In the genomic region with DNA sequence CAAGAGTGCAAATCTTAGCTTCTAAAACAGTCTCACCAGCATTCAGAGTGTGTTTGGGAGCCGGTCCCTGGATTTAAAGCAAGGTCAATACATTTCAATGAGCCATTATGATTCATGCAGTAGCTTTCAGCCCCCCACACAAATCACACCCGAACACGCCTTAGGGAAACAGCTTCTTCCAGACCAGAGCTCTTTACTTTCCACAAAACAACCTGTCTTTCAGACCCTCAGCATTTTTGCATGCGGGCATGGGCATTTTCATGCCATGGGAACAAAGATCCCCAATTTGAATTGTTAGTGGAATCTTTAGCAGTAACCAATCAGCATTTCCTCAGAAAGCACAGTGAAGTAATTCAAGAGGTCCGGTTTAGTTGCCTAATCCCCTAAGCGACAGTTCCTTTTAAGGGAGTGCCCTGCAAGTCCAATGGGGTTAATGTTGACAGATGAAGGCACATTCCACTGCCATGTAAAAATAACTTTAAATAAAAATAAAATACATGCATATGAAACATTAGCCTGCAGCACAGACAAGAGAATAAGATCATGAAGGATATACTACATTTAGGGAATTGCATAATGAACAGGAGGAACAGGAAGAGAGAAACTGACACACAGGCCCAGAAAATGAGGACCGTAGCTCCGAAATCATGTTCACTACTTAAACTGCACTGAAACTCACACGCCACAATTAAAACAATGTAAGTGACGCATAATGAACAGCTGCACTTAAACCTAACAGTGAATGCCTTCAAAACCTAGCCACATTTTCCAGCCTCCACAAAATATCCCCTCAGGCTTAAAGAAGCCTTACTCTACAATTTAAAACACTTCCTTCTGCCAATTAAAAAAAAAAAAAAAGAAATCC, we compare ENCODE assay signal across 8 cellular contexts. TPM values are rescaled to one million over a fixed set of nuclear protein-coding genes. Genes with fewer than 3 reads are reported as not detected.
A peak's percentile ranks its signal among the peaks of the same experiment; 100 is the strongest.
DNase-seq lines count a peak whose midpoint lies in the region; ATAC-seq and TF ChIP-seq lines count a peak whose summit lies in the region.

No MANE protein-coding gene starts in this region.

- peak overlapping the region; percentile 1 to 64 (median 32) for H3K27ac ChIP-seq in Peyer's patch
- peak overlapping the region; percentile 81 to 99 (median 96) for H3K27ac ChIP-seq in esophagus squamous epithelium
- H3K27ac ChIP-seq in rectal smooth muscle tissue (ENCODE audit: low read depth, low read length) = peak overlapping the region; percentile 18

- H3K4me3 ChIP-seq in Peyer's patch (peak overlapping the region in 2 of 4 donors; percentile 5 to 12), esophagus squamous epithelium (peak overlapping the region; percentile 12 to 77 (median 38)), rectal smooth muscle tissue (ENCODE audit: low read length) (peak overlapping the region; percentile 44)

- peak overlapping the region in 1 of 2 donors; percentile 12 for H3K4me3 Mint-ChIP-seq in activated T-cell treated with anti-CD3 and anti-CD28 coated beads, Interleukin-2, amount 50 U/mL, for 72 hours

- H3K4me1 ChIP-seq in Peyer's patch = peaks cover 0 to 76% (median 28%) of the 10 kb centered on the region in 4 donors
- H3K4me1 ChIP-seq in esophagus squamous epithelium = peaks cover 70 to 93% (median 77%) of the 10 kb centered on the region in 3 donors
- H3K4me1 ChIP-seq in rectal smooth muscle tissue (ENCODE audit: control insufficient read depth, insufficient read depth, low read length) = peaks cover 10% of the 10 kb centered on the region

- peaks cover 21% of the 10 kb centered on the region for H3K27me3 Mint-ChIP-seq in activated T-cell treated with anti-CD3 and anti-CD28 coated beads, Interleukin-2, amount 50 U/mL, for 72 hours (ENCODE audit: low read depth)

- H3K36me3 ChIP-seq in Peyer's patch (no peaks in the 10 kb centered on the region), esophagus squamous epithelium (no peaks in the 10 kb centered on the region), rectal smooth muscle tissue (ENCODE audit: control insufficient read depth, insufficient read depth, low read length) (no peaks in the 10 kb centered on the region)

- H3K4me1 Mint-ChIP-seq in activated T-cell treated with anti-CD3 and anti-CD28 coated beads, Interleukin-2, amount 50 U/mL, for 72 hours (ENCODE audit: low read depth) = peaks cover 97% of the 10 kb centered on the region

- TF ChIP-seq CTCF in Peyer's patch (IDR thresholded peaks at IDR 0.05) (no peak), esophagus squamous epithelium (IDR thresholded peaks at IDR 0.05) (no peak)

- H3K27me3 ChIP-seq in Peyer's patch (no peaks in the 10 kb centered on the region), esophagus squamous epithelium (no peaks in the 10 kb centered on the region), rectal smooth muscle tissue (ENCODE audit: control insufficient read depth, insufficient read depth, low read length) (no peaks in the 10 kb centered on the region)

- H3K9me3 Mint-ChIP-seq in activated T-cell treated with anti-CD3 and anti-CD28 coated beads, Interleukin-2, amount 50 U/mL, for 72 hours = no peaks in the 10 kb centered on the region

- no peak overlapping the region for H3K27ac Mint-ChIP-seq in activated T-cell treated with anti-CD3 and anti-CD28 coated beads, Interleukin-2, amount 50 U/mL, for 72 hours

- H3K36me3 Mint-ChIP-seq in activated T-cell treated with anti-CD3 and anti-CD28 coated beads, Interleukin-2, amount 50 U/mL, for 72 hours (ENCODE audit: insufficient read depth in 2 of 2) = peaks cover 5 to 9% of the 10 kb centered on the region in 2 donors

- no peak for ATAC-seq in GM21529 (IDR thresholded peaks at IDR 0.05; ENCODE audit: unreplicated experiment)
- no peak for ATAC-seq in activated T-cell treated with anti-CD3 and anti-CD28 coated beads, Interleukin-2, amount 50 U/mL, for 72 hours (replicated peaks in 1 of 2)

- intact Hi-C loops in esophagus squamous epithelium (cut with DNase I) = no loop called here

- peak; percentile 60 for DNase-seq in GM04504 (ENCODE audit: low read depth)
- DNase-seq in Peyer's patch = peak in 1 of 3 donors; percentile 46
- DNase-seq in esophagus squamous epithelium (lab: John Stamatoyannopoulos, UW) = no peak
- no peak for DNase-seq in effector CD8-positive, alpha-beta T cell (lab: John Stamatoyannopoulos, UW)
- DNase-seq in stimulated activated CD4-positive, alpha-beta T cell treated with anti-CD3 and anti-CD28 coated beads, Interleukin-4, amount 100 ng/mL, for 1 hour = no peak
- no peak for DNase-seq in activated T-cell treated with anti-CD3 and anti-CD28 coated beads, Interleukin-2, amount 50 U/mL, for 72 hours

- H3K9me3 ChIP-seq in Peyer's patch = no peaks in the 10 kb centered on the region
- no peaks in the 10 kb centered on the region for H3K9me3 ChIP-seq in esophagus squamous epithelium

- H3K9ac ChIP-seq in rectal smooth muscle tissue (ENCODE audit: low read length) = no peak overlapping the region

- 15 to 20% methylated on average over 10 of the region's 10 CpGs for WGBS in esophagus squamous epithelium, 2 donors

- TF ChIP-seq POLR2A in Peyer's patch (IDR thresholded peaks at IDR 0.05) (no peak), esophagus squamous epithelium (IDR thresholded peaks at IDR 0.05) (no peak)

RNA-seq across cellular contexts. Expression of gene VPS37B, which starts 4.0 kb away (rescaled TPM):
- total RNA-seq in Peyer's patch (10 to 100 TPM; 49.5 to 92.8 (median 58.4) TPM), esophagus squamous epithelium (10 to 100 TPM; 41.1 to 85.7 (median 69.5) TPM)
- 10 to 100 TPM; 28.8 to 37.4 TPM for total RNA-seq in activated T-cell treated with anti-CD3 and anti-CD28 coated beads, Interleukin-2, amount 50 U/mL, for 72 hours

RNA-seq across cellular contexts. Expression of gene HIP1R, which starts 56.6 kb away (rescaled TPM):
- total RNA-seq in Peyer's patch = 100 to 1,000 TPM; 208 to 265 (median 238) TPM
- 10 to 100 TPM; 27.3 to 46.3 (median 44.8) TPM for total RNA-seq in esophagus squamous epithelium
- 10 to 100 TPM; 20.0 to 28.1 TPM for total RNA-seq in activated T-cell treated with anti-CD3 and anti-CD28 coated beads, Interleukin-2, amount 50 U/mL, for 72 hours

Comparison
In these comparisons a context has a peak if more than half of its experiments do, and no peak if none do; other contexts are left out.
1. H3K27ac ChIP-seq: peak in every context shown above with its lines; median percentile 96 in esophagus squamous epithelium; 32 in Peyer's patch; 18 in rectal smooth muscle tissue.
2. RNA of gene HIP1R, which starts 56.6 kb away (total RNA-seq): 208 to 265 TPM in Peyer's patch; 27.3 to 46.3 TPM in esophagus squamous epithelium and 20.0 to 28.1 TPM in activated T-cell treated with anti-CD3 and anti-CD28 coated beads, Interleukin-2, amount 50 U/mL, for 72 hours; every median in the first group is over 4 times any median in the second.